In genomic region chr14:64948612-64949210, GRCh38 we compare ENCODE assay signal across 1 cellular context.
A peak's percentile ranks its signal among the peaks of the same experiment; 100 is the strongest.
TF ChIP-seq lines count a peak whose summit lies in the region.

No MANE protein-coding gene starts in this region.

TF ChIP-seq in HepG2, 621 proteins besides CTCF, POLR2A, EP300 and RAD21 (continued from another document and continues in another):
- no peak for TF ChIP-seq PATZ1 (CRISPR knock-in tag; IDR thresholded peaks at IDR 0.05)
- TF ChIP-seq SNAPC2 (CRISPR knock-in tag; IDR thresholded peaks at IDR 0.05), result no peak
- peak; percentile 37 for TF ChIP-seq ASH2L (IDR thresholded peaks at IDR 0.05; ENCODE audit: insufficient read length, low read depth, low read length)
- no peak for TF ChIP-seq GATAD2A (CRISPR knock-in tag; IDR thresholded peaks at IDR 0.05)
- TF ChIP-seq ZNF878 (CRISPR knock-in tag; IDR thresholded peaks at IDR 0.05), result no peak
- TF ChIP-seq NFKBIZ (CRISPR knock-in tag; IDR thresholded peaks at IDR 0.05), result no peak
- TF ChIP-seq ZNF225 (CRISPR knock-in tag; IDR thresholded peaks at IDR 0.05), result no peak
- no peak for TF ChIP-seq ZNF674 (CRISPR knock-in tag; IDR thresholded peaks at IDR 0.05; ENCODE audit: low read depth)
- TF ChIP-seq KMT2A (CRISPR knock-in tag; IDR thresholded peaks at IDR 0.05), result no peak; the same call in 1 of the 2 replicates
- no peak for TF ChIP-seq ZNF703 (CRISPR knock-in tag; IDR thresholded peaks at IDR 0.05; ENCODE audit: borderline replicate concordance)
- TF ChIP-seq POLR2G (IDR thresholded peaks at IDR 0.05; ENCODE audit: low read depth, low read length), result peak; percentile 47; the same call in 1 of the 2 replicates
- peak; percentile 2; the same call in 1 of the 2 replicates for TF ChIP-seq MIER2 (CRISPR knock-in tag; IDR thresholded peaks at IDR 0.05)
- TF ChIP-seq NCOA1 (CRISPR knock-in tag; IDR thresholded peaks at IDR 0.05), result no peak
- TF ChIP-seq PITX1 (CRISPR knock-in tag; IDR thresholded peaks at IDR 0.05), result no peak
- no peak for TF ChIP-seq ZNF383 (CRISPR knock-in tag; IDR thresholded peaks at IDR 0.05; ENCODE audit: borderline replicate concordance)
- TF ChIP-seq ZBTB21 (CRISPR knock-in tag; IDR thresholded peaks at IDR 0.05), result no peak
- TF ChIP-seq SAP130 (CRISPR knock-in tag; IDR thresholded peaks at IDR 0.05; ENCODE audit: low read depth), result peak; percentile 5; the same call in 1 of the 2 replicates
- no peak for TF ChIP-seq CSRNP1 (CRISPR knock-in tag; IDR thresholded peaks at IDR 0.05)
- no peak for TF ChIP-seq TOPORS (CRISPR knock-in tag; IDR thresholded peaks at IDR 0.05)
- no peak for TF ChIP-seq ZMAT5 (CRISPR knock-in tag; IDR thresholded peaks at IDR 0.05; ENCODE audit: borderline replicate concordance, low read depth)
- peak; percentile 34; the same call in 1 of the 2 replicates for TF ChIP-seq TARDBP (CRISPR knock-in tag; IDR thresholded peaks at IDR 0.05)
- no peak for TF ChIP-seq ZNF430 (CRISPR knock-in tag; IDR thresholded peaks at IDR 0.05)
- 0 out of 2 replicates have a peak, but pooled peaks have one; percentile 66 for TF ChIP-seq ZNF772 (CRISPR knock-in tag; IDR thresholded peaks at IDR 0.05)
- TF ChIP-seq NRL (CRISPR knock-in tag; IDR thresholded peaks at IDR 0.05; ENCODE audit: borderline replicate concordance), result peak; percentile 9; the same call in 1 of the 2 replicates
- TF ChIP-seq ZNF512 (CRISPR knock-in tag; IDR thresholded peaks at IDR 0.05), result no peak
- no peak for TF ChIP-seq ZNF546 (CRISPR knock-in tag; conservative IDR thresholded peaks at IDR 0.05)
- no peak for TF ChIP-seq TEAD2 (CRISPR knock-in tag; IDR thresholded peaks at IDR 0.05)
- TF ChIP-seq, protein P1, sequence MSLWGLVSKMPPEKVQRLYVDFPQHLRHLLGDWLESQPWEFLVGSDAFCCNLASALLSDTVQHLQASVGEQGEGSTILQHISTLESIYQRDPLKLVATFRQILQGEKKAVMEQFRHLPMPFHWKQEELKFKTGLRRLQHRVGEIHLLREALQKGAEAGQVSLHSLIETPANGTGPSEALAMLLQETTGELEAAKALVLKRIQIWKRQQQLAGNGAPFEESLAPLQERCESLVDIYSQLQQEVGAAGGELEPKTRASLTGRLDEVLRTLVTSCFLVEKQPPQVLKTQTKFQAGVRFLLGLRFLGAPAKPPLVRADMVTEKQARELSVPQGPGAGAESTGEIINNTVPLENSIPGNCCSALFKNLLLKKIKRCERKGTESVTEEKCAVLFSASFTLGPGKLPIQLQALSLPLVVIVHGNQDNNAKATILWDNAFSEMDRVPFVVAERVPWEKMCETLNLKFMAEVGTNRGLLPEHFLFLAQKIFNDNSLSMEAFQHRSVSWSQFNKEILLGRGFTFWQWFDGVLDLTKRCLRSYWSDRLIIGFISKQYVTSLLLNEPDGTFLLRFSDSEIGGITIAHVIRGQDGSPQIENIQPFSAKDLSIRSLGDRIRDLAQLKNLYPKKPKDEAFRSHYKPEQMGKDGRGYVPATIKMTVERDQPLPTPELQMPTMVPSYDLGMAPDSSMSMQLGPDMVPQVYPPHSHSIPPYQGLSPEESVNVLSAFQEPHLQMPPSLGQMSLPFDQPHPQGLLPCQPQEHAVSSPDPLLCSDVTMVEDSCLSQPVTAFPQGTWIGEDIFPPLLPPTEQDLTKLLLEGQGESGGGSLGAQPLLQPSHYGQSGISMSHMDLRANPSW (CRISPR knock-in tag; IDR thresholded peaks at IDR 0.05; ENCODE audit: borderline replicate concordance), result no peak
- TF ChIP-seq REPIN1 (CRISPR knock-in tag; IDR thresholded peaks at IDR 0.05; ENCODE audit: borderline replicate concordance, low read depth), result 0 out of 2 replicates have a peak, but pooled peaks have one; percentile 46
- TF ChIP-seq, protein P2, sequence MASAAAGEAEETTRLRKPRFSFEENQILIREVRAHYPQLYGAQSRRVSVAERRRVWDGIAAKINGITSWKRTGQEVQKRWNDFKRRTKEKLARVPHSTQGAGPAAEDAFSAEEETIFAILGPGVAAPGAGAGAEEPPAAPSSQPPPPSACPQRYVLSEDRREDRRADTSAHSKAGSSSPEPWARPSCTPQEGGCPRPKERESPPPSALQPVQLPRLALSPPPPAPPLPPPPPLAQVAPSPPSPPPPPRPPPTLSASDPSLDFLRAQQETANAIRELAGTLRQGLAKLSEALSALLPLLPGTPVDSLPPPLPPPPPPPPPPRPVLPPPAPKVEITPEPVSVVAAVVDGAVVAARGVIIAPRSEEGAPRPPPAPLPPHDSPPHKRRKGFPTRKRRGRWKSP (CRISPR knock-in tag; IDR thresholded peaks at IDR 0.05), result no peak
- peak; percentile 3; the same call in 1 of the 2 replicates for TF ChIP-seq PPARG (CRISPR knock-in tag; conservative IDR thresholded peaks at IDR 0.05)
- no peak for TF ChIP-seq CHD2 (IDR thresholded peaks at IDR 0.05; ENCODE audit: low read depth, low read length)
- TF ChIP-seq JUN (CRISPR knock-in tag; IDR thresholded peaks at IDR 0.05), result no peak
- no peak for TF ChIP-seq MYC (CRISPR knock-in tag; IDR thresholded peaks at IDR 0.05; ENCODE audit: borderline replicate concordance)
- TF ChIP-seq, protein P3, sequence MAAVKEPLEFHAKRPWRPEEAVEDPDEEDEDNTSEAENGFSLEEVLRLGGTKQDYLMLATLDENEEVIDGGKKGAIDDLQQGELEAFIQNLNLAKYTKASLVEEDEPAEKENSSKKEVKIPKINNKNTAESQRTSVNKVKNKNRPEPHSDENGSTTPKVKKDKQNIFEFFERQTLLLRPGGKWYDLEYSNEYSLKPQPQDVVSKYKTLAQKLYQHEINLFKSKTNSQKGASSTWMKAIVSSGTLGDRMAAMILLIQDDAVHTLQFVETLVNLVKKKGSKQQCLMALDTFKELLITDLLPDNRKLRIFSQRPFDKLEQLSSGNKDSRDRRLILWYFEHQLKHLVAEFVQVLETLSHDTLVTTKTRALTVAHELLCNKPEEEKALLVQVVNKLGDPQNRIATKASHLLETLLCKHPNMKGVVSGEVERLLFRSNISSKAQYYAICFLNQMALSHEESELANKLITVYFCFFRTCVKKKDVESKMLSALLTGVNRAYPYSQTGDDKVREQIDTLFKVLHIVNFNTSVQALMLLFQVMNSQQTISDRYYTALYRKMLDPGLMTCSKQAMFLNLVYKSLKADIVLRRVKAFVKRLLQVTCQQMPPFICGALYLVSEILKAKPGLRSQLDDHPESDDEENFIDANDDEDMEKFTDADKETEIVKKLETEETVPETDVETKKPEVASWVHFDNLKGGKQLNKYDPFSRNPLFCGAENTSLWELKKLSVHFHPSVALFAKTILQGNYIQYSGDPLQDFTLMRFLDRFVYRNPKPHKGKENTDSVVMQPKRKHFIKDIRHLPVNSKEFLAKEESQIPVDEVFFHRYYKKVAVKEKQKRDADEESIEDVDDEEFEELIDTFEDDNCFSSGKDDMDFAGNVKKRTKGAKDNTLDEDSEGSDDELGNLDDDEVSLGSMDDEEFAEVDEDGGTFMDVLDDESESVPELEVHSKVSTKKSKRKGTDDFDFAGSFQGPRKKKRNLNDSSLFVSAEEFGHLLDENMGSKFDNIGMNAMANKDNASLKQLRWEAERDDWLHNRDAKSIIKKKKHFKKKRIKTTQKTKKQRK (IDR thresholded peaks at IDR 0.05; ENCODE audit: low read length), result no peak
- TF ChIP-seq ZFP36 (IDR thresholded peaks at IDR 0.05; ENCODE audit: borderline replicate concordance, low read depth, low read length, partially characterized antibody), result no peak
- TF ChIP-seq MIXL1 (CRISPR knock-in tag; IDR thresholded peaks at IDR 0.05), result 0 out of 2 replicates have a peak, but pooled peaks have one; percentile 6
- TF ChIP-seq ZBTB2 (CRISPR knock-in tag; IDR thresholded peaks at IDR 0.05; ENCODE audit: low read depth), result no peak
- no peak for TF ChIP-seq FOXK2 (IDR thresholded peaks at IDR 0.05)
- 0 out of 2 replicates have a peak, but pooled peaks have one; percentile 31 for TF ChIP-seq ZBTB3 (CRISPR knock-in tag; IDR thresholded peaks at IDR 0.05; ENCODE audit: borderline replicate concordance, low read depth)
- TF ChIP-seq MXI1 (IDR thresholded peaks at IDR 0.05; ENCODE audit: borderline replicate concordance, low read depth, low read length), result no peak
- no peak for TF ChIP-seq ZNF737 (CRISPR knock-in tag; IDR thresholded peaks at IDR 0.05; ENCODE audit: borderline replicate concordance)
- TF ChIP-seq SALL1 (CRISPR knock-in tag; IDR thresholded peaks at IDR 0.05), result no peak
- no peak for TF ChIP-seq DNMT1 (CRISPR knock-in tag; IDR thresholded peaks at IDR 0.05)
- TF ChIP-seq ZNF350 (CRISPR knock-in tag; IDR thresholded peaks at IDR 0.05; ENCODE audit: borderline replicate concordance, low read depth), result peak; percentile 25; the same call in 1 of the 2 replicates
- 0 out of 4 replicates have a peak, but pooled peaks of 1 of the 2 experiments have one; percentile 1 for TF ChIP-seq NR2F1 (CRISPR knock-in tag; IDR thresholded peaks at IDR 0.05)
- TF ChIP-seq ZC3H4 (CRISPR knock-in tag; IDR thresholded peaks at IDR 0.05; ENCODE audit: borderline replicate concordance), result no peak
- TF ChIP-seq CENPX (CRISPR knock-in tag; IDR thresholded peaks at IDR 0.05), result no peak
- no peak for TF ChIP-seq FOXK1 (CRISPR knock-in tag; IDR thresholded peaks at IDR 0.05; ENCODE audit: borderline replicate concordance, low read depth)
- TF ChIP-seq ZBTB7B (CRISPR knock-in tag; IDR thresholded peaks at IDR 0.05), result no peak
- TF ChIP-seq PRMT3 (CRISPR knock-in tag; IDR thresholded peaks at IDR 0.05; ENCODE audit: borderline replicate concordance, low read depth), result no peak
- no peak for TF ChIP-seq ZNF660 (CRISPR knock-in tag; IDR thresholded peaks at IDR 0.05; ENCODE audit: borderline replicate concordance, low read depth)
- TF ChIP-seq ZNF274 (CRISPR knock-in tag; IDR thresholded peaks at IDR 0.05), result 0 out of 2 replicates have a peak, but pooled peaks have one; percentile 33
- 0 out of 2 replicates have a peak, but pooled peaks have one; percentile 4 for TF ChIP-seq RBFOX2 (IDR thresholded peaks at IDR 0.05; ENCODE audit: low read depth, low read length)
- TF ChIP-seq, protein P4, sequence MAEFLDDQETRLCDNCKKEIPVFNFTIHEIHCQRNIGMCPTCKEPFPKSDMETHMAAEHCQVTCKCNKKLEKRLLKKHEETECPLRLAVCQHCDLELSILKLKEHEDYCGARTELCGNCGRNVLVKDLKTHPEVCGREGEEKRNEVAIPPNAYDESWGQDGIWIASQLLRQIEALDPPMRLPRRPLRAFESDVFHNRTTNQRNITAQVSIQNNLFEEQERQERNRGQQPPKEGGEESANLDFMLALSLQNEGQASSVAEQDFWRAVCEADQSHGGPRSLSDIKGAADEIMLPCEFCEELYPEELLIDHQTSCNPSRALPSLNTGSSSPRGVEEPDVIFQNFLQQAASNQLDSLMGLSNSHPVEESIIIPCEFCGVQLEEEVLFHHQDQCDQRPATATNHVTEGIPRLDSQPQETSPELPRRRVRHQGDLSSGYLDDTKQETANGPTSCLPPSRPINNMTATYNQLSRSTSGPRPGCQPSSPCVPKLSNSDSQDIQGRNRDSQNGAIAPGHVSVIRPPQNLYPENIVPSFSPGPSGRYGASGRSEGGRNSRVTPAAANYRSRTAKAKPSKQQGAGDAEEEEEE (CRISPR knock-in tag; IDR thresholded peaks at IDR 0.05; ENCODE audit: borderline replicate concordance), result no peak
- TF ChIP-seq ZNF891 (CRISPR knock-in tag; IDR thresholded peaks at IDR 0.05), result no peak
- TF ChIP-seq HHEX (CRISPR knock-in tag; IDR thresholded peaks at IDR 0.05), result no peak
- no peak for TF ChIP-seq NFE2 (CRISPR knock-in tag; IDR thresholded peaks at IDR 0.05)
- TF ChIP-seq PHF20 (CRISPR knock-in tag; IDR thresholded peaks at IDR 0.05), result no peak
